ENCODE assay signal across 14 cellular contexts in the genomic region with DNA sequence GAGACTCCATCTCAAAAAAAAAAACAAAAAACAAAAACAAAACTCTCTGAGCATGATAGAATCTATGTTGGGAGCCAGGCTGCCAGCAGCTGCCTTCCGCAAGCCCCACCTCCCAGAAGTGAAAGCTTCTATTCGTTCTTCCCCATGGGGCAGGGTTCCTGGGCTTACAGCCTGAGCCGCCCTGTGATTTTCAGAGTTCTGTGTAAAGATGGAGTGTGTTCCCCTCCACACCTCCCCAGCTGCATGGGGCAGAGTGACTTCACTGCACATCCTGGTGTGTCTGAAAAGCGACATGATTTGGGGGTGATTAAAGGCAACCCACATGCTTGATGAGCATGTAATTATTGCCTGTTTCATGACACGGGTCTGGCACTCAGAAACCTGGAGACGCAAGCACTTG.
A peak's percentile ranks its signal among the peaks of the same experiment; 100 is the strongest.
DNase-seq lines count a peak whose midpoint lies in the region; ATAC-seq and TF ChIP-seq lines count a peak whose summit lies in the region.
"Had no signal": no experiment of that assay in that cellular context is flagged by ENCODE, and none has a peak within 500 bp of the region (broad histone marks: within the 10 kb centered on the region; RNA-seq: fewer than 3 reads in every experiment).

No MANE protein-coding gene starts in this region.

- H3K27me3 ChIP-seq in naive thymus-derived CD4-positive, alpha-beta T cell (ENCODE audit: control insufficient read depth in 2 of 2, insufficient read depth in 2 of 2, low read length in 2 of 2), result no peaks in the 10 kb centered on the region
- no peaks in the 10 kb centered on the region for H3K27me3 ChIP-seq in CD8-positive, alpha-beta memory T cell (ENCODE audit: insufficient read depth, low read length, poor library complexity, severe bottlenecking)

- no peak overlapping the region for H3K27ac Mint-ChIP-seq in naive thymus-derived CD4-positive, alpha-beta T cell
- no peak overlapping the region for H3K27ac Mint-ChIP-seq in type B pancreatic cell
- no peak overlapping the region for H3K27ac Mint-ChIP-seq in CD8-positive, alpha-beta memory T cell
- H3K27ac Mint-ChIP-seq: H9 had no signal

- TF ChIP-seq CTCF in type B pancreatic cell (conservative IDR thresholded peaks at IDR 0.05), result no peak

- no peak overlapping the region for H3K4me3 ChIP-seq in naive thymus-derived CD4-positive, alpha-beta T cell (ENCODE audit: low read length)
- no peak overlapping the region for H3K4me3 ChIP-seq in CD8-positive, alpha-beta memory T cell (ENCODE audit: low read length)
- H3K4me3 ChIP-seq: coronary artery, gastrocnemius medialis had no signal

- H3K4me1 Mint-ChIP-seq in naive thymus-derived CD4-positive, alpha-beta T cell, result no peaks in the 10 kb centered on the region
- H3K4me1 Mint-ChIP-seq in type B pancreatic cell (ENCODE audit: unreplicated experiment), result no peaks in the 10 kb centered on the region
- H3K4me1 Mint-ChIP-seq in CD8-positive, alpha-beta memory T cell, result no peaks in the 10 kb centered on the region

- no peak for DNase-seq in naive thymus-derived CD4-positive, alpha-beta T cell
- DNase-seq in type B pancreatic cell (ENCODE audit: extremely low spot score, unreplicated experiment), result no peak
- DNase-seq in H4 (ENCODE audit: low spot score), result no peak
- DNase-seq in CD8-positive, alpha-beta memory T cell, result no peak
- DNase-seq in head of caudate nucleus, result no peak
- DNase-seq: Caco-2, gastrocnemius medialis, H9, kidney glomerular epithelial cell, NCI-H2171 had no signal

- H3K9me3 Mint-ChIP-seq in naive thymus-derived CD4-positive, alpha-beta T cell, result peaks cover 0 to 7% (median 4%) of the 10 kb centered on the region in 11 donors
- H3K9me3 Mint-ChIP-seq in type B pancreatic cell, result peaks cover 6% of the 10 kb centered on the region
- H3K9me3 Mint-ChIP-seq in CD8-positive, alpha-beta memory T cell, result peaks cover 0 to 8% (median 5%) of the 10 kb centered on the region in 5 donors

- H3K36me3 Mint-ChIP-seq in naive thymus-derived CD4-positive, alpha-beta T cell, result peaks cover 0 to 4% (median 0%) of the 10 kb centered on the region in 5 donors
- no peaks in the 10 kb centered on the region for H3K36me3 Mint-ChIP-seq in type B pancreatic cell
- no peaks in the 10 kb centered on the region for H3K36me3 Mint-ChIP-seq in CD8-positive, alpha-beta memory T cell

- POLR2A ChIA-PET in naive thymus-derived CD4-positive, alpha-beta T cell (lab: Charles Lee), result no interaction called here
- POLR2A ChIA-PET in CD8-positive, alpha-beta memory T cell (lab: Charles Lee), result no interaction called here

- H3K4me3 Mint-ChIP-seq in naive thymus-derived CD4-positive, alpha-beta T cell, result no peak overlapping the region
- no peak overlapping the region for H3K4me3 Mint-ChIP-seq in type B pancreatic cell
- no peak overlapping the region for H3K4me3 Mint-ChIP-seq in CD8-positive, alpha-beta memory T cell
- H3K4me3 Mint-ChIP-seq: H9 had no signal

- no peaks in the 10 kb centered on the region for H3K4me1 ChIP-seq in naive thymus-derived CD4-positive, alpha-beta T cell (ENCODE audit: control insufficient read depth in 2 of 2, insufficient read depth in 2 of 2, low read length in 2 of 2)
- H3K4me1 ChIP-seq in CD8-positive, alpha-beta memory T cell (ENCODE audit: insufficient read depth, low read length), result no peaks in the 10 kb centered on the region
- H3K4me1 ChIP-seq: Caco-2, gastrocnemius medialis had no signal

- peaks cover 6 to 48% (median 26%) of the 10 kb centered on the region in 5 donors for H3K27me3 Mint-ChIP-seq in naive thymus-derived CD4-positive, alpha-beta T cell
- peaks cover 47% of the 10 kb centered on the region for H3K27me3 Mint-ChIP-seq in type B pancreatic cell
- peaks cover 12 to 50% of the 10 kb centered on the region in 2 donors for H3K27me3 Mint-ChIP-seq in CD8-positive, alpha-beta memory T cell

- CTCF ChIA-PET in naive thymus-derived CD4-positive, alpha-beta T cell (lab: Charles Lee), result no interaction called here
- CTCF ChIA-PET in CD8-positive, alpha-beta memory T cell (lab: Charles Lee), result no interaction called here

- H3K9me3 ChIP-seq in naive thymus-derived CD4-positive, alpha-beta T cell (ENCODE audit: control insufficient read depth in 2 of 3, low read length in 3 of 3), result no peaks in the 10 kb centered on the region
- no peaks in the 10 kb centered on the region for H3K9me3 ChIP-seq in CD8-positive, alpha-beta memory T cell (ENCODE audit: low read length)
- H3K9me3 ChIP-seq: Caco-2, gastrocnemius medialis had no signal

- ATAC-seq in GM18517 (IDR thresholded peaks at IDR 0.05; ENCODE audit: unreplicated experiment), result peak; percentile 27
- ATAC-seq in GM21515 (IDR thresholded peaks at IDR 0.05; ENCODE audit: unreplicated experiment), result peak; percentile 41
- peak; percentile 53 for ATAC-seq in HG03342 (IDR thresholded peaks at IDR 0.05; ENCODE audit: unreplicated experiment)
- peak; percentile 18 for ATAC-seq in naive thymus-derived CD4-positive, alpha-beta T cell
- ATAC-seq: gastrocnemius medialis had no signal

- intact Hi-C loops in naive thymus-derived CD4-positive, alpha-beta T cell (cut with micrococcal nuclease), result loop anchor here in 1 of 2 donors (10.0 kb wide), 1 partner anchor 55 kb away; no protein-coding TSS in a partner anchor
- intact Hi-C loops in head of caudate nucleus (cut with DNase I), result no loop called here

- no peak overlapping the region for H3K27ac ChIP-seq in naive thymus-derived CD4-positive, alpha-beta T cell (ENCODE audit: low read depth, low read length)
- H3K27ac ChIP-seq in CD8-positive, alpha-beta memory T cell (ENCODE audit: low read depth, low read length), result no peak overlapping the region
- H3K27ac ChIP-seq: coronary artery, gastrocnemius medialis had no signal

- no peaks in the 10 kb centered on the region for H3K36me3 ChIP-seq in naive thymus-derived CD4-positive, alpha-beta T cell (ENCODE audit: control insufficient read depth in 2 of 3, insufficient read depth in 3 of 3, low read length in 3 of 3)
- no peaks in the 10 kb centered on the region for H3K36me3 ChIP-seq in CD8-positive, alpha-beta memory T cell (ENCODE audit: insufficient read depth, low read length)
- H3K36me3 ChIP-seq: gastrocnemius medialis had no signal
